1 cellular context compared by ENCODE assay signal in the genomic region with DNA sequence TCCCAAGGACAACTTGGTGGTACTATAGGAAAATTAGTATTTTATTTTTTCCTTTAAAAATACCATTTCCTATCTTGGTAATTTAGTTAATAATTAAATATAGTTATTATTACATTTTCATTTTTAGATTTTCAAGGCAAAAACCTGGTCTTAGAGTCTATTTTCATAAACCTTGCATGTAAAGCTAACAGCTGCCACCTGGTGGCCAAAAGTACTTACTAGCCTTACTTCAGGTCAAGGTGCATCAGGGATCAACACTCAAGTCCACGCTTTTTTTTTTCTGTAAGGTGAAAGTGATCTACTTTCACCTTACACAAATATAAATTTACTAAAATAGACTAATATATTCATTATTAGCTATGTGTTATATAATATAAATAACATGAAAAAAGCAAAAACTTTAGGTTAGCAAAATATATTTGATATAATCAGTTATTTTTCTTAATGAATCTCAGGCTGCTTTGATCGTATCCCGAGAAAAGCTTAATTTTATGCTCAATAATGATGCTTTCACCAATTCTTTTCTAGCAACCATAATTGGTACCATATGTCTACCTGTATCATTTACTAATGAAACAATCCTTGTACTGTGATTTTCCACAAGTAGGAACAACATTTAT.
TF ChIP-seq lines count a peak whose summit lies in the region.

No MANE protein-coding gene starts in this region.

TF ChIP-seq in GM23338, 12 proteins besides CTCF, POLR2A, EP300 and RAD21 (continued from another document):
- TF ChIP-seq, protein P1, sequence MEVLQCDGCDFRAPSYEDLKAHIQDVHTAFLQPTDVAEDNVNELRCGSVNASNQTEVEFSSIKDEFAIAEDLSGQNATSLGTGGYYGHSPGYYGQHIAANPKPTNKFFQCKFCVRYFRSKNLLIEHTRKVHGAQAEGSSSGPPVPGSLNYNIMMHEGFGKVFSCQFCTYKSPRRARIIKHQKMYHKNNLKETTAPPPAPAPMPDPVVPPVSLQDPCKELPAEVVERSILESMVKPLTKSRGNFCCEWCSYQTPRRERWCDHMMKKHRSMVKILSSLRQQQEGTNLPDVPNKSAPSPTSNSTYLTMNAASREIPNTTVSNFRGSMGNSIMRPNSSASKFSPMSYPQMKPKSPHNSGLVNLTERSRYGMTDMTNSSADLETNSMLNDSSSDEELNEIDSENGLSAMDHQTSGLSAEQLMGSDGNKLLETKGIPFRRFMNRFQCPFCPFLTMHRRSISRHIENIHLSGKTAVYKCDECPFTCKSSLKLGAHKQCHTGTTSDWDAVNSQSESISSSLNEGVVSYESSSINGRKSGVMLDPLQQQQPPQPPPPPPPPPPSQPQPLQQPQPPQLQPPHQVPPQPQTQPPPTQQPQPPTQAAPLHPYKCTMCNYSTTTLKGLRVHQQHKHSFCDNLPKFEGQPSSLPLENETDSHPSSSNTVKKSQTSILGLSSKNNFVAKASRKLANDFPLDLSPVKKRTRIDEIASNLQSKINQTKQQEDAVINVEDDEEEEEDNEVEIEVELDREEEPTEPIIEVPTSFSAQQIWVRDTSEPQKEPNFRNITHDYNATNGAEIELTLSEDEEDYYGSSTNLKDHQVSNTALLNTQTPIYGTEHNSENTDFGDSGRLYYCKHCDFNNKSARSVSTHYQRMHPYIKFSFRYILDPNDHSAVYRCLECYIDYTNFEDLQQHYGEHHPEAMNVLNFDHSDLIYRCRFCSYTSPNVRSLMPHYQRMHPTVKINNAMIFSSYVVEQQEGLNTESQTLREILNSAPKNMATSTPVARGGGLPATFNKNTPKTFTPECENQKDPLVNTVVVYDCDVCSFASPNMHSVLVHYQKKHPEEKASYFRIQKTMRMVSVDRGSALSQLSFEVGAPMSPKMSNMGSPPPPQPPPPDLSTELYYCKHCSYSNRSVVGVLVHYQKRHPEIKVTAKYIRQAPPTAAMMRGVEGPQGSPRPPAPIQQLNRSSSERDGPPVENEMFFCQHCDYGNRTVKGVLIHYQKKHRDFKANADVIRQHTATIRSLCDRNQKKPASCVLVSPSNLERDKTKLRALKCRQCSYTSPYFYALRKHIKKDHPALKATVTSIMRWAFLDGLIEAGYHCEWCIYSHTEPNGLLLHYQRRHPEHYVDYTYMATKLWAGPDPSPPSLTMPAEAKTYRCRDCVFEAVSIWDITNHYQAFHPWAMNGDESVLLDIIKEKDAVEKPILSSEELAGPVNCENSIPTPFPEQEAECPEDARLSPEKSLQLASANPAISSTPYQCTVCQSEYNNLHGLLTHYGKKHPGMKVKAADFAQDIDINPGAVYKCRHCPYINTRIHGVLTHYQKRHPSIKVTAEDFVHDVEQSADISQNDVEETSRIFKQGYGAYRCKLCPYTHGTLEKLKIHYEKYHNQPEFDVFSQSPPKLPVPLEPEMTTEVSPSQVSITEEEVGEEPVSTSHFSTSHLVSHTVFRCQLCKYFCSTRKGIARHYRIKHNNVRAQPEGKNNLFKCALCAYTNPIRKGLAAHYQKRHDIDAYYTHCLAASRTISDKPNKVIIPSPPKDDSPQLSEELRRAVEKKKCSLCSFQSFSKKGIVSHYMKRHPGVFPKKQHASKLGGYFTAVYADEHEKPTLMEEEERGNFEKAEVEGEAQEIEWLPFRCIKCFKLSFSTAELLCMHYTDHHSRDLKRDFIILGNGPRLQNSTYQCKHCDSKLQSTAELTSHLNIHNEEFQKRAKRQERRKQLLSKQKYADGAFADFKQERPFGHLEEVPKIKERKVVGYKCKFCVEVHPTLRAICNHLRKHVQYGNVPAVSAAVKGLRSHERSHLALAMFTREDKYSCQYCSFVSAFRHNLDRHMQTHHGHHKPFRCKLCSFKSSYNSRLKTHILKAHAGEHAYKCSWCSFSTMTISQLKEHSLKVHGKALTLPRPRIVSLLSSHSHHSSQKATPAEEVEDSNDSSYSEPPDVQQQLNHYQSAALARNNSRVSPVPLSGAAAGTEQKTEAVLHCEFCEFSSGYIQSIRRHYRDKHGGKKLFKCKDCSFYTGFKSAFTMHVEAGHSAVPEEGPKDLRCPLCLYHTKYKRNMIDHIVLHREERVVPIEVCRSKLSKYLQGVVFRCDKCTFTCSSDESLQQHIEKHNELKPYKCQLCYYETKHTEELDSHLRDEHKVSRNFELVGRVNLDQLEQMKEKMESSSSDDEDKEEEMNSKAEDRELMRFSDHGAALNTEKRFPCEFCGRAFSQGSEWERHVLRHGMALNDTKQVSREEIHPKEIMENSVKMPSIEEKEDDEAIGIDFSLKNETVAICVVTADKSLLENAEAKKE (CRISPR knock-in tag; IDR thresholded peaks at IDR 0.05), result no peak
- TF ChIP-seq CREB1 (CRISPR knock-in tag; IDR thresholded peaks at IDR 0.05; ENCODE audit: low read depth), result no peak
- TF ChIP-seq, protein P2, sequence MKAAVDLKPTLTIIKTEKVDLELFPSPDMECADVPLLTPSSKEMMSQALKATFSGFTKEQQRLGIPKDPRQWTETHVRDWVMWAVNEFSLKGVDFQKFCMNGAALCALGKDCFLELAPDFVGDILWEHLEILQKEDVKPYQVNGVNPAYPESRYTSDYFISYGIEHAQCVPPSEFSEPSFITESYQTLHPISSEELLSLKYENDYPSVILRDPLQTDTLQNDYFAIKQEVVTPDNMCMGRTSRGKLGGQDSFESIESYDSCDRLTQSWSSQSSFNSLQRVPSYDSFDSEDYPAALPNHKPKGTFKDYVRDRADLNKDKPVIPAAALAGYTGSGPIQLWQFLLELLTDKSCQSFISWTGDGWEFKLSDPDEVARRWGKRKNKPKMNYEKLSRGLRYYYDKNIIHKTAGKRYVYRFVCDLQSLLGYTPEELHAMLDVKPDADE (IDR thresholded peaks at IDR 0.05), result no peak
- no peak for TF ChIP-seq ZNF331 (CRISPR knock-in tag; IDR thresholded peaks at IDR 0.05; ENCODE audit: low read depth)
- TF ChIP-seq NANOG (IDR thresholded peaks at IDR 0.05; ENCODE audit: borderline replicate concordance), result no peak
- no peak for TF ChIP-seq POLR2AphosphoS5 (IDR thresholded peaks at IDR 0.05; ENCODE audit: low read depth)
